In genomic region chr12:25690996-25691864, GRCh38 we compare ENCODE assay signal across 1 cellular context.
TF ChIP-seq lines count a peak whose summit lies in the region.

No MANE protein-coding gene starts in this region.

TF ChIP-seq in H1, 55 proteins besides CTCF, POLR2A, EP300 and RAD21:
- TF ChIP-seq MAFK (IDR thresholded peaks at IDR 0.05; ENCODE audit: low read depth, low read length): no peak
